9 cellular contexts compared by ENCODE assay signal in genomic region chr4:121764702-121765367, GRCh38. TPM values are rescaled to one million over a fixed set of nuclear protein-coding genes. Genes with fewer than 3 reads are reported as not detected.
DNase-seq lines count a peak whose midpoint lies in the region; ATAC-seq and TF ChIP-seq lines count a peak whose summit lies in the region.
"Had no signal": no experiment of that assay in that cellular context is flagged by ENCODE, and none has a peak within 500 bp of the region (broad histone marks: within the 10 kb centered on the region; RNA-seq: fewer than 3 reads in every experiment).

SMIM43 (minus strand) TSS chr4:121765164; CDS start chr4:121765105, 59 bp downstream.

- no peak for DNase-seq in activated CD4-positive, alpha-beta T cell treated with anti-CD3 and anti-CD28 coated beads, Interleukin-2, amount 10 ng/mL, durations not matched to agents 7 days and 5 days
- DNase-seq in activated CD4-positive, alpha-beta T cell treated with anti-CD3 and anti-CD28 coated beads for 4 hours, result no peak
- DNase-seq in activated naive CD8-positive, alpha-beta T cell treated with anti-CD3 and anti-CD28 coated beads, Interleukin-2, amount 50 U/mL, for 24 hours, result no peak
- no peak for DNase-seq in testis
- DNase-seq in NCI-H128 (lab: John Stamatoyannopoulos, UW; ENCODE audit: unreplicated experiment), result no peak
- DNase-seq in SW 1271 (lab: John Stamatoyannopoulos, UW), result no peak
- no peak for DNase-seq in natural killer cell

- POLR2A ChIA-PET in activated CD4-positive, alpha-beta T cell treated with anti-CD3 and anti-CD28 coated beads, Interleukin-2, amount 10 ng/mL, durations not matched to agents 7 days and 5 days (lab: Charles Lee), result no interaction called here

- no peaks in the 10 kb centered on the region for H3K9me3 Mint-ChIP-seq in activated CD4-positive, alpha-beta T cell treated with anti-CD3 and anti-CD28 coated beads, Interleukin-2, amount 10 ng/mL, durations not matched to agents 7 days and 5 days
- no peaks in the 10 kb centered on the region for H3K9me3 Mint-ChIP-seq in activated naive CD8-positive, alpha-beta T cell treated with anti-CD3 and anti-CD28 coated beads, Interleukin-2, amount 50 U/mL, for 24 hours
- H3K9me3 Mint-ChIP-seq in natural killer cell, result no peaks in the 10 kb centered on the region

- no peak within 1 kb of the TSS for H3K27ac Mint-ChIP-seq in activated CD4-positive, alpha-beta T cell treated with anti-CD3 and anti-CD28 coated beads, Interleukin-2, amount 10 ng/mL, durations not matched to agents 7 days and 5 days
- no peak within 1 kb of the TSS for H3K27ac Mint-ChIP-seq in activated naive CD8-positive, alpha-beta T cell treated with anti-CD3 and anti-CD28 coated beads, Interleukin-2, amount 50 U/mL, for 24 hours
- no peak within 1 kb of the TSS for H3K27ac Mint-ChIP-seq in natural killer cell

- H3K27me3 Mint-ChIP-seq in activated CD4-positive, alpha-beta T cell treated with anti-CD3 and anti-CD28 coated beads, Interleukin-2, amount 10 ng/mL, durations not matched to agents 7 days and 5 days, result peaks cover 65% of the 10 kb centered on the region
- H3K27me3 Mint-ChIP-seq in activated naive CD8-positive, alpha-beta T cell treated with anti-CD3 and anti-CD28 coated beads, Interleukin-2, amount 50 U/mL, for 24 hours, result peaks cover 53% of the 10 kb centered on the region
- H3K27me3 Mint-ChIP-seq in natural killer cell (ENCODE audit: low read depth in 2 of 2), result peaks cover 49 to 83% of the 10 kb centered on the region in 2 donors

- no peak for ATAC-seq in activated naive CD8-positive, alpha-beta T cell treated with anti-CD3 and anti-CD28 coated beads, Interleukin-2, amount 50 U/mL, for 24 hours
- ATAC-seq in natural killer cell, result no peak

- TF ChIP-seq POLR2A in testis (IDR thresholded peaks at IDR 0.05), result no peak

- H3K27ac ChIP-seq in testis, result no peak within 1 kb of the TSS

- H3K9me3 ChIP-seq in iPS-18c (ENCODE audit: control insufficient read depth, insufficient read depth, low read length) (no peaks in the 10 kb centered on the region), testis (no peaks in the 10 kb centered on the region)

- TF ChIP-seq CTCF in testis (IDR thresholded peaks at IDR 0.05), result no peak
- TF ChIP-seq CTCF in natural killer cell (IDR thresholded peaks at IDR 0.05), result no peak

- H3K27me3 ChIP-seq in testis, result no peaks in the 10 kb centered on the region

- intact Hi-C loops in testis (cut with DNase I; ENCODE audit: low total_unique reads), result no loop called here
- intact Hi-C loops in natural killer cell (cut with micrococcal nuclease), result no loop called here

- H3K4me3 ChIP-seq in iPS-18c (ENCODE audit: insufficient read depth, low read depth, low read length) (peak within 1 kb of the TSS; percentile 55), testis (peak within 1 kb of the TSS; percentile 38 to 55)

- peak within 1 kb of the TSS; percentile 55 for H3K4me3 Mint-ChIP-seq in activated CD4-positive, alpha-beta T cell treated with anti-CD3 and anti-CD28 coated beads, Interleukin-2, amount 10 ng/mL, durations not matched to agents 7 days and 5 days
- H3K4me3 Mint-ChIP-seq in activated naive CD8-positive, alpha-beta T cell treated with anti-CD3 and anti-CD28 coated beads, Interleukin-2, amount 50 U/mL, for 24 hours, result peak within 1 kb of the TSS; percentile 61
- H3K4me3 Mint-ChIP-seq in natural killer cell, result no peak within 1 kb of the TSS

- peaks cover 12% of the 10 kb centered on the region for H3K4me1 Mint-ChIP-seq in activated CD4-positive, alpha-beta T cell treated with anti-CD3 and anti-CD28 coated beads, Interleukin-2, amount 10 ng/mL, durations not matched to agents 7 days and 5 days
- peaks cover 4% of the 10 kb centered on the region for H3K4me1 Mint-ChIP-seq in activated naive CD8-positive, alpha-beta T cell treated with anti-CD3 and anti-CD28 coated beads, Interleukin-2, amount 50 U/mL, for 24 hours
- no peaks in the 10 kb centered on the region for H3K4me1 Mint-ChIP-seq in natural killer cell

- 0% methylated on average over 44 to 73 of the region's 75 CpGs for WGBS in testis, 2 donors

- CTCF ChIA-PET in activated CD4-positive, alpha-beta T cell treated with anti-CD3 and anti-CD28 coated beads, Interleukin-2, amount 10 ng/mL, durations not matched to agents 7 days and 5 days (lab: Charles Lee), result no interaction called here

- no peaks in the 10 kb centered on the region for H3K36me3 ChIP-seq in testis (ENCODE audit: low read depth, missing control alignments)

- peaks cover 3% of the 10 kb centered on the region for H3K4me1 ChIP-seq in testis

- H3K36me3 Mint-ChIP-seq in activated CD4-positive, alpha-beta T cell treated with anti-CD3 and anti-CD28 coated beads, Interleukin-2, amount 10 ng/mL, durations not matched to agents 7 days and 5 days (ENCODE audit: low read depth), result no peaks in the 10 kb centered on the region
- no peaks in the 10 kb centered on the region for H3K36me3 Mint-ChIP-seq in activated naive CD8-positive, alpha-beta T cell treated with anti-CD3 and anti-CD28 coated beads, Interleukin-2, amount 50 U/mL, for 24 hours (ENCODE audit: low read depth)
- no peaks in the 10 kb centered on the region for H3K36me3 Mint-ChIP-seq in natural killer cell

RNA-seq across cellular contexts. Expression of gene SMIM43, which starts in this region (rescaled TPM):
- total RNA-seq in activated CD4-positive, alpha-beta T cell treated with anti-CD3 and anti-CD28 coated beads, Interleukin-2, amount 10 ng/mL, durations not matched to agents 7 days and 5 days, result not detected
- total RNA-seq in testis (under 1 TPM; 0.25 to 0.87 TPM), natural killer cell (not detected)
- polyA plus RNA-seq in testis (ENCODE audit: insufficient read depth, low read depth, low replicate concordance), result 0.30 TPM
- total RNA-seq: T-helper 1 cell treated with Interleukin-12 subunit alpha and Interleukin-12 subunit beta and Interleukin-4 antibody, amounts not matched to agents 30 ng/mL and 1 ng/mL, for 36 hours had no signal
